17 cellular contexts compared by ENCODE assay signal in the genomic region with DNA sequence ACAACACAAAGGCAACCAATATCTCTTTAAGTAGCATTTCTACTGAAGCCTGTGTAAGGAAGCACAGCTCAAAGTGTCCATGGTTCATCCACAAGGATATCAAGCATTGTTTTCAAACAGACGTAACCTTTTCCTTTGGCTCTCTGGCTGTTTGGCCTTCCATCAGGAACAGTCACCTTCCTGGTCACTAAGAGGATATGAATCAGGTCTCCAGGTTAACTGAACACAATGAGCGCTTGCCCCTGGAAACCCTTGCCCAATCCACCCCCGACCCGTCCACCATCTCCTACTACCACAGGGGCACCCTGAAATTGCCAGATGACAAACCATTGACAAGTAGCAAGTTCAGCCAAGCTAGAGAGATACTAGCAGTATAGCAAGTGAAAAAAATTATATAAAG.
A peak's percentile ranks its signal among the peaks of the same experiment; 100 is the strongest.
DNase-seq lines count a peak whose midpoint lies in the region; ATAC-seq and TF ChIP-seq lines count a peak whose summit lies in the region.
"Had no signal": no experiment of that assay in that cellular context is flagged by ENCODE, and none has a peak within 500 bp of the region (broad histone marks: within the 10 kb centered on the region; RNA-seq: fewer than 3 reads in every experiment).

No MANE protein-coding gene starts in this region.

- no peaks in the 10 kb centered on the region for H3K36me3 ChIP-seq in gastrocnemius medialis
- H3K36me3 ChIP-seq in brain microvascular endothelial cell (replicated peaks): no peaks in the 10 kb centered on the region

- DNase-seq in Right ventricle myocardium inferior (ENCODE audit: missing footprints) (peak; percentile 50), left ventricle myocardium superior (no peak), dermis microvascular lymphatic vessel endothelial cell (ENCODE audit: low read depth in 2 of 2) (peak; percentile 94 to 97), kidney tubule cell (ENCODE audit: low spot score) (peak; percentile 43), gastrocnemius medialis (no peak), brain microvascular endothelial cell (no peak)
- no peak for DNase-seq in activated naive CD4-positive, alpha-beta T cell treated with anti-CD3 and anti-CD28 coated beads, Interleukin-2, amount 50 U/mL, for 72 hours (ENCODE audit: low spot score in 2 of 2)
- DNase-seq: C1 segment of cervical spinal cord, Caco-2, HFFc6, IMR-90, Kasumi-1, NCI-H1417 treated with DMSO at 0.1 percent for 48 hours, NCI-H2029, NCI-H2171 treated with DMSO at 0.1 percent for 48 hours, NCI-H524 had no signal

- H3K27ac Mint-ChIP-seq in activated naive CD4-positive, alpha-beta T cell treated with anti-CD3 and anti-CD28 coated beads, Interleukin-2, amount 50 U/mL, for 72 hours: no peak overlapping the region
- H3K27ac Mint-ChIP-seq: HFFc6 had no signal

- no peak for ATAC-seq in Right ventricle myocardium inferior
- ATAC-seq in left ventricle myocardium superior: no peak
- ATAC-seq in gastrocnemius medialis: peak; percentile 41 to 42
- no peak for ATAC-seq in HG03196 (IDR thresholded peaks at IDR 0.05; ENCODE audit: unreplicated experiment)
- ATAC-seq in activated naive CD4-positive, alpha-beta T cell treated with anti-CD3 and anti-CD28 coated beads, Interleukin-2, amount 50 U/mL, for 72 hours: no peak

- no peaks in the 10 kb centered on the region for H3K9me3 ChIP-seq in gastrocnemius medialis
- H3K9me3 ChIP-seq: Caco-2 had no signal

- H3K4me3 ChIP-seq in gastrocnemius medialis: no peak overlapping the region
- H3K4me3 ChIP-seq in brain microvascular endothelial cell (ENCODE audit: low read depth, low read length): no peak overlapping the region

- H3K9me3 Mint-ChIP-seq in activated naive CD4-positive, alpha-beta T cell treated with anti-CD3 and anti-CD28 coated beads, Interleukin-2, amount 50 U/mL, for 72 hours: no peaks in the 10 kb centered on the region
- H3K9me3 Mint-ChIP-seq: HFFc6 had no signal

- intact Hi-C loops in Right ventricle myocardium inferior (cut with DNase I): no loop called here
- intact Hi-C loops in left ventricle myocardium superior (cut with micrococcal nuclease): no loop called here
- intact Hi-C loops in gastrocnemius medialis (cut with DNase I; ENCODE audit: low total_unique reads): no loop called here

- no peaks in the 10 kb centered on the region for H3K36me3 Mint-ChIP-seq in activated naive CD4-positive, alpha-beta T cell treated with anti-CD3 and anti-CD28 coated beads, Interleukin-2, amount 50 U/mL, for 72 hours

- no peaks in the 10 kb centered on the region for H3K4me1 ChIP-seq in gastrocnemius medialis
- H3K4me1 ChIP-seq: Caco-2 had no signal

- no peak for TF ChIP-seq POLR2A in gastrocnemius medialis (IDR thresholded peaks at IDR 0.05)

- H3K27ac ChIP-seq in gastrocnemius medialis (no peak overlapping the region), brain microvascular endothelial cell (no peak overlapping the region)

- H3K27me3 ChIP-seq in gastrocnemius medialis: no peaks in the 10 kb centered on the region
- no peaks in the 10 kb centered on the region for H3K27me3 ChIP-seq in brain microvascular endothelial cell (replicated peaks)

- no peak for TF ChIP-seq CTCF in gastrocnemius medialis (IDR thresholded peaks at IDR 0.05 in 4 of 5, conservative IDR thresholded peaks at IDR 0.05 in 1 of 5)
- TF ChIP-seq CTCF in brain microvascular endothelial cell (IDR thresholded peaks at IDR 0.05; ENCODE audit: low read depth, low read length, missing control alignments): no peak

- in situ Hi-C loops in gastrocnemius medialis (cut with MboI; ENCODE audit: low sequenced_read_pairs in 4 of 4): loop anchor here (5.0 to 25.0 kb wide), 4 partner anchors 213 to 500 kb away; no protein-coding TSS in a partner anchor
- in situ Hi-C loops in brain microvascular endothelial cell (cut with HindIII; ENCODE audit: low pct_ligation_motif_present, low sequenced_read_pairs): loop anchor here (25.0 kb wide), 1 partner anchor 250 kb away; no protein-coding TSS in a partner anchor

Comparison
In these comparisons a context has a peak if more than half of its experiments do, and no peak if none do; other contexts are left out.
1. DNase-seq: peak in Right ventricle myocardium inferior (single experiment), dermis microvascular lymphatic vessel endothelial cell (2 of 2) and kidney tubule cell (single experiment); none in left ventricle myocardium superior (single experiment), gastrocnemius medialis (0 of 2), brain microvascular endothelial cell (single experiment) and activated naive CD4-positive, alpha-beta T cell treated with anti-CD3 and anti-CD28 coated beads, Interleukin-2, amount 50 U/mL, for 72 hours (0 of 2).
2. ATAC-seq: peak in gastrocnemius medialis (2 of 2); none in Right ventricle myocardium inferior (single experiment), left ventricle myocardium superior (single experiment), HG03196 (single experiment) and activated naive CD4-positive, alpha-beta T cell treated with anti-CD3 and anti-CD28 coated beads, Interleukin-2, amount 50 U/mL, for 72 hours (0 of 2).